In the genomic region with DNA sequence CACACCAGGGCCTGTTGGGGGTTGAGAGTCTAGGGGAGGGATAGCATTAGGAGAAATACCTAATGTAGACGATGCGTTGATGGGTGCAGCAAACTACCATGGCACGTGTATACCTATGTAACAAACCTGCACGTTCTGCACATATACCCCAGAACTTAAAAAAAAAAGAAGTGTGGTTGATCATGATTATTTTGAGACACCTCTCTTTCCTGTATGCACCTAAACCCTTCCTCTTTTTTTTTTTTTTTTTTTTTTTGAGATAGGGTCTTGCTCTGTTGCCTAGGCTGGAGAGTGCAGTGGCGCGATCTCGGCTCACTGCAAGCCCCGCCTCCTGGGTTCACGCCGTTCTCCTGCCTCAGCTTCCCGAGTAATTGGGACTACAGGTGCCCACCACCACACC, we compare ENCODE assay signal across 14 cellular contexts. TPM values are rescaled to one million over a fixed set of nuclear protein-coding genes. Genes with fewer than 3 reads are reported as not detected.
"Had no signal": no experiment of that assay in that cellular context is flagged by ENCODE, and none has a peak within 500 bp of the region (broad histone marks: within the 10 kb centered on the region; RNA-seq: fewer than 3 reads in every experiment).

No MANE protein-coding gene starts in this region.

RNA-seq across cellular contexts. Expression of gene PLEKHG7, which starts 31.3 kb away (rescaled TPM):
- total RNA-seq: naive thymus-derived CD8-positive, alpha-beta T cell; natural killer cell treated with Interleukin-12 subunit alpha and Interleukin-12 subunit beta and Interleukin-15 and Interleukin-18, amount 100 ng/mL, for 72 hours; neural crest cell; occipital lobe; osteoblast; osteocyte; posterior vena cava; psoas muscle; right atrium auricular region; right cardiac atrium; smooth muscle cell had no signal
- polyA plus RNA-seq: naive thymus-derived CD4-positive, alpha-beta T cell; naive thymus-derived CD8-positive, alpha-beta T cell; neural cell; ovary; psoas muscle; right cardiac atrium; smooth muscle cell had no signal
